In genomic region chr19:57887195-57887941, GRCh38 we compare ENCODE assay signal across 8 cellular contexts. TPM values are rescaled to one million over a fixed set of nuclear protein-coding genes. Genes with fewer than 3 reads are reported as not detected.
DNase-seq lines count a peak whose midpoint lies in the region; ATAC-seq and TF ChIP-seq lines count a peak whose summit lies in the region.

No MANE protein-coding gene starts in this region.

- peaks cover 43% of the 10 kb centered on the region for H3K79me2 ChIP-seq in ACC112 (ENCODE audit: control insufficient read depth, insufficient read depth, low read length, unreplicated experiment)

- ATAC-seq in memory B cell (ENCODE audit: low read depth) (no peak), GM18867 (IDR thresholded peaks at IDR 0.05; ENCODE audit: unreplicated experiment) (no peak)

- H3K27ac Mint-ChIP-seq in brain (peak overlapping the region; percentile 28 to 93 (median 88)), memory B cell (peak overlapping the region; percentile 18)

- H3K27ac ChIP-seq in ACC112 (ENCODE audit: low read depth, low read length) = no peak overlapping the region
- H3K27ac ChIP-seq in HUES48 (ENCODE audit: low read depth, low read length) = peak overlapping the region; percentile 96
- H3K27ac ChIP-seq in SJCRH30 = no peak overlapping the region

- peaks cover 76% of the 10 kb centered on the region for H3K36me3 Mint-ChIP-seq in brain
- peaks cover 29% of the 10 kb centered on the region for H3K36me3 Mint-ChIP-seq in memory B cell

- H3K27me3 Mint-ChIP-seq in brain = peaks cover 7% of the 10 kb centered on the region
- H3K27me3 Mint-ChIP-seq in memory B cell = no peaks in the 10 kb centered on the region

- DNase-seq in memory B cell (ENCODE audit: low spot score in 2 of 2) = no peak
- no peak for DNase-seq in NOMO-1 (lab: John Stamatoyannopoulos, UW; ENCODE audit: unreplicated experiment in 2 of 2)
- no peak for DNase-seq in SJCRH30
- DNase-seq in DMS53 (lab: John Stamatoyannopoulos, UW) = no peak

- H3K4me3 Mint-ChIP-seq in brain (peak overlapping the region; percentile 87 to 93 (median 92)), memory B cell (peak overlapping the region; percentile 92)

- H3K4me1 ChIP-seq in ACC112 (ENCODE audit: control insufficient read depth, insufficient read depth, low read length, unreplicated experiment) (no peaks in the 10 kb centered on the region), HUES48 (ENCODE audit: control insufficient read depth, insufficient read depth, low read length) (peaks cover 18% of the 10 kb centered on the region), SJCRH30 (no peaks in the 10 kb centered on the region)

- H3K4me1 Mint-ChIP-seq in brain (peaks cover 36% of the 10 kb centered on the region), memory B cell (peaks cover 18% of the 10 kb centered on the region)

- TF ChIP-seq CTCF in brain (conservative IDR thresholded peaks at IDR 0.05) = no peak

- no peaks in the 10 kb centered on the region for H3K9me3 ChIP-seq in HUES48 (ENCODE audit: control insufficient read depth, insufficient read depth, low read length)
- H3K9me3 ChIP-seq in SJCRH30 (replicated peaks) = peaks cover 5% of the 10 kb centered on the region; the same call in 1 of the 2 replicates

- H3K27me3 ChIP-seq in ACC112 (ENCODE audit: insufficient read depth, low read length) (no peaks in the 10 kb centered on the region), HUES48 (ENCODE audit: control insufficient read depth, insufficient read depth, low read length) (no peaks in the 10 kb centered on the region), SJCRH30 (no peaks in the 10 kb centered on the region)

- H3K9me3 Mint-ChIP-seq in brain (peaks cover 18 to 48% (median 40%) of the 10 kb centered on the region in 5 experiments), memory B cell (peaks cover 2% of the 10 kb centered on the region)

- H3K4me3 ChIP-seq in ACC112 (ENCODE audit: low read depth, low read length) (peak overlapping the region; percentile 95), HUES48 (ENCODE audit: low read depth, low read length) (peak overlapping the region; percentile 99), SJCRH30 (no peak overlapping the region)

- peak overlapping the region; percentile 99 for H3K9ac ChIP-seq in HUES48 (ENCODE audit: low read depth, low read length)

- peaks cover 9% of the 10 kb centered on the region; the same call in 1 of the 2 replicates for H3K36me3 ChIP-seq in ACC112 (ENCODE audit: insufficient read depth, low read length)
- peaks cover 35% of the 10 kb centered on the region for H3K36me3 ChIP-seq in HUES48 (ENCODE audit: control insufficient read depth, insufficient read depth, low read length)
- peaks cover 6% of the 10 kb centered on the region for H3K36me3 ChIP-seq in SJCRH30

- H2AFZ ChIP-seq in ACC112 (ENCODE audit: low read length, unreplicated experiment) = no peak overlapping the region

RNA-seq across cellular contexts. Expression of gene ZNF814, which starts 1.5 kb away (rescaled TPM):
- 4.4 TPM for polyA plus RNA-seq in brain (ENCODE audit: insufficient read depth, low read depth, low replicate concordance)
- total RNA-seq in SJCRH30 (2014; rRNA removed; shearing (Covaris generic)) = 11.1 and 14.2 TPM in 2 replicates

RNA-seq across cellular contexts. Expression of gene ZNF417, which starts 29.0 kb away (rescaled TPM):
- 5.7 TPM for polyA plus RNA-seq in brain (ENCODE audit: insufficient read depth, low read depth, low replicate concordance)
- total RNA-seq in SJCRH30 (2014; rRNA removed; shearing (Covaris generic)) = 15.6 and 16.1 TPM in 2 replicates

RNA-seq across cellular contexts. Expression of gene ZNF587, which starts 37.7 kb away (rescaled TPM):
- 4.5 TPM for polyA plus RNA-seq in brain (ENCODE audit: insufficient read depth, low read depth, low replicate concordance)
- total RNA-seq in SJCRH30 (2014; rRNA removed; shearing (Covaris generic)) = 10.5 and 14.5 TPM in 2 replicates

RNA-seq across cellular contexts. Expression of gene ZNF418, which starts 47.8 kb away (rescaled TPM):
- polyA plus RNA-seq in brain (ENCODE audit: insufficient read depth, low read depth, low replicate concordance) = 1.5 TPM
- 1.4 and 1.8 TPM in 2 replicates for total RNA-seq in SJCRH30 (2014; rRNA removed; shearing (Covaris generic))

RNA-seq across cellular contexts. Expression of gene ZNF587B, which starts 57.3 kb away (rescaled TPM):
- polyA plus RNA-seq in brain (ENCODE audit: insufficient read depth, low read depth, low replicate concordance) = 0.59 TPM
- total RNA-seq in SJCRH30 (2014; rRNA removed; shearing (Covaris generic)) = 12.7 and 13.0 TPM in 2 replicates
